Comparison of ENCODE assay signal across 25 cellular contexts in the genomic region with DNA sequence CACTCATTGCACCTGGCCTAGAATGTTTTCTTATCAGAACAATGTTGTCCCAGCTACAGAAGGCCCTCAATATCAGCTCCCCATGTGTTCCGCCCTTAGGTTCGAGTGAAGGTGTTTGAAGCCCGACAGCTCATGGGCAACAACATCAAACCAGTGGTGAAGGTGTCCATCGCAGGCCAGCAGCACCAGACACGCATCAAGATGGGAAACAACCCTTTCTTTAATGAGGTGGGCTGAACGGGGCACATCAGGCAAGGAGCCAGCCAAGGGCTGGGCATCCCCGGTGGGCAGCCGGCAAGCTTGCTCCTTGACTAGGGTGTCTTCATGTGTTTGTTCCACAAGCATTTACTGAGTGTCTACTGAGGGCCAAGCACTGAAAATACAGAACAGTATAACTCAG. TPM values are rescaled to one million over a fixed set of nuclear protein-coding genes. Genes with fewer than 3 reads are reported as not detected.
DNase-seq lines count a peak whose midpoint lies in the region; ATAC-seq and TF ChIP-seq lines count a peak whose summit lies in the region.
"Had no signal": no experiment of that assay in that cellular context is flagged by ENCODE, and none has a peak within 500 bp of the region (broad histone marks: within the 10 kb centered on the region; RNA-seq: fewer than 3 reads in every experiment).

No MANE protein-coding gene starts in this region.

- no peak for ATAC-seq in gastrocnemius medialis
- ATAC-seq: A549, GM12878 had no signal

- H3K36me3 Mint-ChIP-seq in neural crest cell (ENCODE audit: low read depth) = no peaks in the 10 kb centered on the region
- H3K36me3 Mint-ChIP-seq: CD14-positive monocyte; CD4-positive, alpha-beta memory T cell had no signal

- intact Hi-C loops in gastrocnemius medialis (cut with DNase I; ENCODE audit: low total_unique reads) = no loop called here

- H3K4me1 ChIP-seq in gastrocnemius medialis = no peaks in the 10 kb centered on the region
- H3K4me1 ChIP-seq: A549, BE2C, BLaER1 had no signal

- no peak for TF ChIP-seq POLR2A in gastrocnemius medialis (IDR thresholded peaks at IDR 0.05)

- no peaks in the 10 kb centered on the region for H3K27me3 Mint-ChIP-seq in neural crest cell (ENCODE audit: low read depth)
- H3K27me3 Mint-ChIP-seq: CD4-positive, alpha-beta memory T cell; CD8-positive, alpha-beta memory T cell had no signal

- H3K9me3 Mint-ChIP-seq in neural crest cell = peaks cover 3% of the 10 kb centered on the region
- H3K9me3 Mint-ChIP-seq: CD8-positive, alpha-beta memory T cell had no signal

- H3K36me3 ChIP-seq in gastrocnemius medialis = no peaks in the 10 kb centered on the region
- H3K36me3 ChIP-seq: BE2C, BLaER1 had no signal

- H3K9me3 ChIP-seq in gastrocnemius medialis = no peaks in the 10 kb centered on the region
- H3K9me3 ChIP-seq: A549, BE2C, BLaER1 had no signal

- DNase-seq in activated effector memory CD4-positive, alpha-beta T cell treated with anti-CD3 and anti-CD28 coated beads, Interleukin-2, amount 50 U/mL, for 16 hours = peak; percentile 41
- no peak for DNase-seq in activated effector memory CD4-positive, alpha-beta T cell treated with Interleukin-2 at 50 U/mL for 16 hours
- DNase-seq in neural crest cell (ENCODE audit: low read depth, low spot score) (no peak), NCI-H69 (lab: John Stamatoyannopoulos, UW) (no peak), gastrocnemius medialis (no peak)
- DNase-seq: AML-193; BE2C; C1 segment of cervical spinal cord; CD4-positive, alpha-beta memory T cell; CD4-positive, CD25-positive, alpha-beta regulatory T cell; CD8-positive, alpha-beta memory T cell; COR-L47; DMS 273 treated with DMSO at 0.1 percent for 48 hours; DMS153; DMS53; DMS79; DND-41; EL; GDM1 had no signal

- H3K27ac ChIP-seq in gastrocnemius medialis = no peak overlapping the region
- H3K27ac ChIP-seq: 22Rv1, A549, BLaER1 had no signal

- no peak overlapping the region for H3K4me3 ChIP-seq in gastrocnemius medialis
- H3K4me3 ChIP-seq: A549, BLaER1, GM12878 had no signal

- TF ChIP-seq CTCF in neural crest cell (conservative IDR thresholded peaks at IDR 0.05) (no peak), gastrocnemius medialis (IDR thresholded peaks at IDR 0.05 in 4 of 5, conservative IDR thresholded peaks at IDR 0.05 in 1 of 5) (no peak)

- H3K4me1 Mint-ChIP-seq in neural crest cell = no peaks in the 10 kb centered on the region
- H3K4me1 Mint-ChIP-seq: CD8-positive, alpha-beta memory T cell had no signal

- H3K4me3 Mint-ChIP-seq in neural crest cell = no peak overlapping the region
- H3K4me3 Mint-ChIP-seq: CD14-positive monocyte; CD4-positive, alpha-beta memory T cell; CD4-positive, CD25-positive, alpha-beta regulatory T cell; CD8-positive, alpha-beta memory T cell had no signal

- H3K27ac Mint-ChIP-seq in neural crest cell (ENCODE audit: unreplicated experiment) = peak overlapping the region; percentile 71
- H3K27ac Mint-ChIP-seq: CD4-positive, alpha-beta memory T cell had no signal

- H3K27me3 ChIP-seq in gastrocnemius medialis = no peaks in the 10 kb centered on the region
- H3K27me3 ChIP-seq: BE2C, BLaER1 had no signal

- in situ Hi-C loops in gastrocnemius medialis (cut with MboI; ENCODE audit: low sequenced_read_pairs in 4 of 4) = no loop called here

RNA-seq across cellular contexts. Expression of gene FER1L5, which starts 9.2 kb away (rescaled TPM):
- total RNA-seq in neural crest cell (0.57 and 0.89 TPM in 2 replicates), gastrocnemius medialis (not detected)
- total RNA-seq: CD4-positive, alpha-beta memory T cell; CD4-positive, CD25-positive, alpha-beta regulatory T cell; CD8-positive, alpha-beta memory T cell; G401; GM12878 had no signal

RNA-seq across cellular contexts. Expression of gene KANSL3, which starts 13.7 kb away (rescaled TPM):
- total RNA-seq in neural crest cell (57.7 and 58.8 TPM in 2 replicates), gastrocnemius medialis (10 to 100 TPM; 49.4 to 76.9 (median 60.4) TPM)
